21 cellular contexts compared by ENCODE assay signal in the genomic region with DNA sequence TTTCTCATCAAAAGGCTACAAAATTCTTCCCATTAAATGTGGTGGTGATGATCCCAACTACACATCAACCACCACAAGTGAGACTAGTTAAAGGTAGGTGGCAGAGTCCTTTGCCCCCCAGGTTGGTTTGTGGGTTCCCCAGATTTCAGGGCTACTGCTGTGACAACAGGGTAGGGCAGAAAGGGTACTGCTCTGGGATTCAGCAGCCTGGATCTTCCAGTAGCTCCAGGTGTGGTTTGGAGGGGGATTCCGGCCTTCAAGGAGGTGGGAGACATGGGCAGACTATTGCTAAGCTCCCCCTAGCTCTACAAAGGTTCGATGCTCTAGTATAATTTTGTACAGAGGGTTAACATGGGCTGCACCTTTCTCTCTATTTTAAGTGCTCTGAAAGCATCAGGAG.
"Had no signal": no experiment of that assay in that cellular context is flagged by ENCODE, and none has a peak within 500 bp of the region (broad histone marks: within the 10 kb centered on the region; RNA-seq: fewer than 3 reads in every experiment).

No MANE protein-coding gene starts in this region.

- H3K27me3 ChIP-seq: ascending aorta, esophagus squamous epithelium, gastrocnemius medialis, uterus had no signal

- H3K27me3 Mint-ChIP-seq: activated naive CD4-positive, alpha-beta T cell treated with anti-CD3 and anti-CD28 coated beads, Interleukin-2, amount 50 U/mL, for 24 hours; central memory CD8-positive, alpha-beta T cell; memory B cell; naive thymus-derived CD4-positive, alpha-beta T cell had no signal

- H3K9me3 Mint-ChIP-seq: activated naive CD4-positive, alpha-beta T cell treated with anti-CD3 and anti-CD28 coated beads, Interleukin-2, amount 50 U/mL, for 24 hours; central memory CD8-positive, alpha-beta T cell; memory B cell; naive thymus-derived CD4-positive, alpha-beta T cell; neural crest cell; stimulated activated effector memory CD8-positive, alpha-beta T cell treated with anti-CD3 and anti-CD28 coated beads, Interleukin-12 subunit alpha, Interleukin-12 subunit beta, amount 100 ng/mL, for 72 hours; WTC11 had no signal

- H3K36me3 ChIP-seq: ascending aorta, esophagus squamous epithelium, gastrocnemius medialis, uterus had no signal

- H3K4me1 ChIP-seq: gastrocnemius medialis, psoas muscle, uterus had no signal

- H3K4me3 ChIP-seq: ascending aorta, coronary artery, esophagus squamous epithelium, gastrocnemius medialis, psoas muscle, skin epidermis, uterus had no signal

- DNase-seq: activated gamma-delta T cell treated with Interleukin-2 at 50 U/mL for 16 hours; activated T-cell treated with anti-CD3 and anti-CD28 coated beads, Interleukin-2, amount 50 U/mL, for 1 hour; esophagus squamous epithelium; gastrocnemius medialis; hypothalamus; naive thymus-derived CD4-positive, alpha-beta T cell; psoas muscle; right cardiac atrium; stimulated activated CD4-positive, alpha-beta T cell treated with anti-CD3 and anti-CD28 coated beads, Interleukin-2, amount 100 ng/mL, for 24 hours; T-helper 9 cell; trophoblast cell; uterus had no signal

- H3K9me3 ChIP-seq: ascending aorta, esophagus squamous epithelium, gastrocnemius medialis, psoas muscle, uterus had no signal

- H3K27ac Mint-ChIP-seq: activated naive CD4-positive, alpha-beta T cell treated with anti-CD3 and anti-CD28 coated beads, Interleukin-2, amount 50 U/mL, for 24 hours; memory B cell; naive thymus-derived CD4-positive, alpha-beta T cell; stimulated activated effector memory CD8-positive, alpha-beta T cell treated with anti-CD3 and anti-CD28 coated beads, Interleukin-12 subunit alpha, Interleukin-12 subunit beta, amount 100 ng/mL, for 72 hours; WTC11 had no signal

- ATAC-seq: gastrocnemius medialis; naive thymus-derived CD4-positive, alpha-beta T cell; psoas muscle; right cardiac atrium; stimulated activated effector memory CD8-positive, alpha-beta T cell treated with anti-CD3 and anti-CD28 coated beads, Interleukin-12 subunit alpha, Interleukin-12 subunit beta, amount 100 ng/mL, for 72 hours; WTC11 had no signal

- H3K4me3 Mint-ChIP-seq: activated naive CD4-positive, alpha-beta T cell treated with anti-CD3 and anti-CD28 coated beads, Interleukin-2, amount 50 U/mL, for 24 hours; central memory CD8-positive, alpha-beta T cell; memory B cell; naive thymus-derived CD4-positive, alpha-beta T cell; neural crest cell; stimulated activated effector memory CD8-positive, alpha-beta T cell treated with anti-CD3 and anti-CD28 coated beads, Interleukin-12 subunit alpha, Interleukin-12 subunit beta, amount 100 ng/mL, for 72 hours; WTC11 had no signal

- H3K27ac ChIP-seq: ascending aorta, coronary artery, esophagus squamous epithelium, gastrocnemius medialis, psoas muscle, skin epidermis, uterus had no signal

- H3K36me3 Mint-ChIP-seq: stimulated activated effector memory CD8-positive, alpha-beta T cell treated with anti-CD3 and anti-CD28 coated beads, Interleukin-12 subunit alpha, Interleukin-12 subunit beta, amount 100 ng/mL, for 72 hours; WTC11 had no signal

- H3K4me1 Mint-ChIP-seq: activated naive CD4-positive, alpha-beta T cell treated with anti-CD3 and anti-CD28 coated beads, Interleukin-2, amount 50 U/mL, for 24 hours; central memory CD8-positive, alpha-beta T cell; memory B cell; stimulated activated effector memory CD8-positive, alpha-beta T cell treated with anti-CD3 and anti-CD28 coated beads, Interleukin-12 subunit alpha, Interleukin-12 subunit beta, amount 100 ng/mL, for 72 hours had no signal
